8 cellular contexts compared by ENCODE assay signal in the genomic region with DNA sequence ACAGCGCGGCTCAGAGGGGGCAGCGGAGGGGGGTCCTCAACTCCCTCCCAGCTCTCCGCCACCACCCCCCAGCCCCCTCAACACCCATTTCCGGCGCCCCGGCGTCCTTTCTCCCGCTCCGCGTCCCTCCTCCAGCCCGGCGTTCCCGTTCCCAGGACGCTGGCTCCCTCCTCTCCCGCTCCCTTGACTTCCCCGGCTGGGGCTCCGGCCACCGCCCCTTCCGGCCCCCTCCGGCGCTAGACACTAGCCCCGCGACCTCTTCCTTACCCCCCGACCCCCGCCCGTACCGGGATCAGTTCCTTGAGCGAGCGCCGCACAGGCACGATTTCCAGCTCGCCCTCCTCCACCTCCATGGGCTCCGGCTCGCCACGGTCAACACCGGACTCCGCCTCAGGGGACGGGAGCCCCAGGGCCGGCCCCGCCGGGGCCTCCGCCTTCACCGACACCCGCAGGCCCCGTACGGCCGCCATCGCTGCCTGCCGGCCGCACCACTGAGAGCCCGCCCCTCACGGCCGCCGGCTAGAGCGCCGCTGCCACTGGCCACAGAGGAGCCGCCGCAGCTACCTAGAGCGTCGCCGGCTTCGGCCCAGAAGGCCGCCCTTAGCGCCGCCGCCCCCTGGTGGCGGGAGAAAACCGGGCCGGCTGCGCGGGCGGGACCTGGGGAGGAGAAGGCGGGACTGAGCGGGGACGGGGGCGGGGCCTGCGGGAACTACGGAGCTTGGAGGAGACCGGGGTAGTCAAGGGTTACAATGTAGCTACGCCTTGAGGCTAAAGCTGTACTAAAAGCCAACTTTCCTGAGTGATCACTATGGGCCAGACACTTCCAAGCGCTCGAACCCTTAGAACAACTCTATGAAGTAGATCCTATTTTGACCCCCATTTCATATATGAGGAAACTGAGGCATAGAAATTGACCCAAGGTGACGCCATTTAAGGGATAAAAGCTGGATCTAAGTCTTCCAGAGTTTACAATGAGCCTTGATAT. TPM values are rescaled to one million over a fixed set of nuclear protein-coding genes. Genes with fewer than 3 reads are reported as not detected.
DNase-seq lines count a peak whose midpoint lies in the region; ATAC-seq and TF ChIP-seq lines count a peak whose summit lies in the region.

A gene with protein sequence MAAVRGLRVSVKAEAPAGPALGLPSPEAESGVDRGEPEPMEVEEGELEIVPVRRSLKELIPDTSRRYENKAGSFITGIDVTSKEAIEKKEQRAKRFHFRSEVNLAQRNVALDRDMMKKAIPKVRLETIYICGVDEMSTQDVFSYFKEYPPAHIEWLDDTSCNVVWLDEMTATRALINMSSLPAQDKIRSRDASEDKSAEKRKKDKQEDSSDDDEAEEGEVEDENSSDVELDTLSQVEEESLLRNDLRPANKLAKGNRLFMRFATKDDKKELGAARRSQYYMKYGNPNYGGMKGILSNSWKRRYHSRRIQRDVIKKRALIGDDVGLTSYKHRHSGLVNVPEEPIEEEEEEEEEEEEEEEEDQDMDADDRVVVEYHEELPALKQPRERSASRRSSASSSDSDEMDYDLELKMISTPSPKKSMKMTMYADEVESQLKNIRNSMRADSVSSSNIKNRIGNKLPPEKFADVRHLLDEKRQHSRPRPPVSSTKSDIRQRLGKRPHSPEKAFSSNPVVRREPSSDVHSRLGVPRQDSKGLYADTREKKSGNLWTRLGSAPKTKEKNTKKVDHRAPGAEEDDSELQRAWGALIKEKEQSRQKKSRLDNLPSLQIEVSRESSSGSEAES (minus strand): TSS at position 493 of the 985 bp plus-strand sequence. CDS start 23 bp downstream, at position 470.

- H2BK15ac ChIP-seq in IMR-90 (ENCODE audit: low read depth, low read length), result no peak within 1 kb of the TSS

- 0% methylated on average over 30 of the region's 84 CpGs; no CpG with 5 or more reads in 1 of the 2 experiments for WGBS in IMR-90 (ENCODE audit: extremely low coverage in 2 of 2, insufficient read length in 1 of 2), 2 experiments

- no peaks in the 10 kb centered on the region for H3K9me3 ChIP-seq in IMR-90 (ENCODE audit: control insufficient read depth, insufficient read depth, low read length)

- in situ Hi-C loops in IMR-90 (cut with MboI; ENCODE audit: low sequenced_read_pairs), result no loop called here

- TF ChIP-seq POLR2A in IMR-90 (IDR thresholded peaks at IDR 0.05; ENCODE audit: low read depth, low read length), result peak; percentile 95

- H2AK5ac ChIP-seq in IMR-90 (ENCODE audit: low read depth, low read length), result peak within 1 kb of the TSS; percentile 79

- TF ChIP-seq RAD21 in IMR-90 (IDR thresholded peaks at IDR 0.05; ENCODE audit: low read length), result peak; percentile 36

- H4K5ac ChIP-seq in IMR-90 (ENCODE audit: low read depth, low read length), result peak within 1 kb of the TSS; percentile 39; the same call in 1 of the 2 replicates

- H3K14ac ChIP-seq in IMR-90 (replicated peaks; ENCODE audit: low read depth, low read length), result peak within 1 kb of the TSS; percentile 87

- ATAC-seq in GM21528 (IDR thresholded peaks at IDR 0.05; ENCODE audit: low FRiP score, unreplicated experiment), result peak; percentile 89
- peak; percentile 100 for ATAC-seq in IMR-90 (ENCODE audit: low read depth)

- intact Hi-C loops in IMR-90 (cut with micrococcal nuclease), result loop anchor here (1.0 to 2.0 kb wide), 2 partner anchors 47 to 109 kb away; partner anchors contain the start of gene CAMKK1

- peak within 1 kb of the TSS; percentile 98 for H2AFZ ChIP-seq in IMR-90 (replicated peaks; ENCODE audit: low read length, poor library complexity)

- peak within 1 kb of the TSS; percentile 62; the same call in 1 of the 2 replicates for H3K18ac ChIP-seq in IMR-90 (ENCODE audit: low read depth, low read length)

- H4K8ac ChIP-seq in IMR-90 (ENCODE audit: low read depth in 2 of 2, low read length in 2 of 2), result peak within 1 kb of the TSS; percentile 61 to 87; a peak in 3 of 4 replicates

- peak within 1 kb of the TSS; percentile 35 for H2AK9ac ChIP-seq in IMR-90 (replicated peaks; ENCODE audit: low read depth, low read length, poor library complexity)

- peak within 1 kb of the TSS; percentile 90 for H3K4ac ChIP-seq in IMR-90 (ENCODE audit: low read depth, low read length)

- peak within 1 kb of the TSS; percentile 97 for H3K4me2 ChIP-seq in IMR-90 (ENCODE audit: low read depth, low read length)

- POLR2A ChIA-PET in IMR-90 (lab: Charles Lee; ENCODE audit: unreplicated experiment), result interaction anchor here (0.7 kb wide), 2 partner anchors 71 to 110 kb away, joined by 3 read pairs; no protein-coding TSS in a partner anchor

- peak; percentile 98 for TF ChIP-seq CTCF in IMR-90 (conservative IDR thresholded peaks at IDR 0.05; ENCODE audit: low read depth, low read length)

- CTCF ChIA-PET in IMR-90 (lab: Yijun Ruan, JAX), result interaction anchor here (0.5 to 3.2 kb wide), 17 partner anchors 10 to 172 kb away, joined by 3 to 18 read pairs (median 4); no protein-coding TSS in a partner anchor

- peaks cover 13% of the 10 kb centered on the region for H3K36me3 ChIP-seq in IMR-90 (ENCODE audit: control insufficient read depth, insufficient read depth, low read length)

- no peak within 1 kb of the TSS for H2BK20ac ChIP-seq in IMR-90 (ENCODE audit: low read depth, low read length)

- H3K56ac ChIP-seq in IMR-90 (ENCODE audit: extremely low read depth, insufficient read depth, low read length), result peak within 1 kb of the TSS; percentile 91

- peak within 1 kb of the TSS; percentile 41 for H3K23ac ChIP-seq in IMR-90 (ENCODE audit: low read depth, low read length)

- H2BK120ac ChIP-seq in IMR-90 (ENCODE audit: low read depth, low read length), result peak within 1 kb of the TSS; percentile 71; the same call in 1 of the 2 replicates

- peaks cover 6% of the 10 kb centered on the region for H3K27me3 ChIP-seq in IMR-90 (ENCODE audit: control insufficient read depth, insufficient read depth, low read length)

- peaks cover 9% of the 10 kb centered on the region; the same call in 1 of the 2 replicates for H3K9me1 ChIP-seq in IMR-90 (ENCODE audit: insufficient read depth, low read length)

- DNase-seq in DMS53 (lab: John Stamatoyannopoulos, UW) (peak; percentile 94), IMR-90 (peak; percentile 91), OCI-M1 (lab: John Stamatoyannopoulos, UW) (peak; percentile 97), activated T-cell treated with anti-CD3 and anti-CD28 coated beads for 4 hours (peak; percentile 87), epithelial cell of prostate (ENCODE audit: low read depth, low spot score) (peak; percentile 59), mucosa of gallbladder (ENCODE audit: low spot score) (peak; percentile 88)
- peak; percentile 73 to 77 for DNase-seq in stimulated activated CD8-positive, alpha-beta memory T cell treated with anti-CD3 and anti-CD28 coated beads, Interleukin-4, amount 100 ng/mL, for 4 hours (ENCODE audit: low read depth in 2 of 2, low spot score in 1 of 2)

- peaks cover 3% of the 10 kb centered on the region for H3K4me1 ChIP-seq in IMR-90 (ENCODE audit: control insufficient read depth, insufficient read depth, low read length)

- peak within 1 kb of the TSS; percentile 95 for H3K27ac ChIP-seq in IMR-90 (ENCODE audit: insufficient read depth, low read length)
- peak within 1 kb of the TSS; percentile 60 for H3K27ac ChIP-seq in epithelial cell of prostate

- dilution Hi-C loops in IMR-90 (cut with HindIII; ENCODE audit: low sequenced_read_pairs, unreplicated experiment), result no loop called here

- H3K4me3 ChIP-seq in IMR-90 (ENCODE audit: insufficient read depth, low read depth, low read length), result peak within 1 kb of the TSS; percentile 88

- H2BK5ac ChIP-seq in IMR-90 (ENCODE audit: low read depth, low read length, poor library complexity, severe bottlenecking), result peak within 1 kb of the TSS; percentile 84

- H4K91ac ChIP-seq in IMR-90 (ENCODE audit: insufficient read depth, low read depth, low read length), result peak within 1 kb of the TSS; percentile 63

- H3K79me1 ChIP-seq in IMR-90 (ENCODE audit: low read depth in 1 of 2, low read length in 2 of 2), result peaks cover 20 to 32% of the 10 kb centered on the region in 2 experiments

- no TSS peak for BruUV-seq in IMR-90 (replicated peaks; lab: Mats Ljungman, UMichigan)

- peak within 1 kb of the TSS; percentile 95 for H3K9ac ChIP-seq in IMR-90 (ENCODE audit: low read depth, low read length)

- H4K20me1 ChIP-seq in IMR-90 (ENCODE audit: insufficient read depth, low read length), result peaks cover 13% of the 10 kb centered on the region; the same call in 1 of the 2 replicates

TF ChIP-seq in IMR-90, 13 proteins besides CTCF, POLR2A, EP300 and RAD21:
- 0 out of 2 replicates have a peak, but pooled peaks have one; percentile 12 for TF ChIP-seq BHLHE40 (IDR thresholded peaks at IDR 0.05; ENCODE audit: low read depth, low read length)
- no peak for TF ChIP-seq FOS (IDR thresholded peaks at IDR 0.05; ENCODE audit: low read depth, low read length)
- TF ChIP-seq ELK1 (IDR thresholded peaks at IDR 0.05; ENCODE audit: borderline replicate concordance, low read depth, low read length), result no peak
- peak; percentile 48; the same call in 1 of the 2 replicates for TF ChIP-seq SMC3 (IDR thresholded peaks at IDR 0.05; ENCODE audit: low read depth, low read length)
- peak; percentile 96 for TF ChIP-seq MAZ (IDR thresholded peaks at IDR 0.05; ENCODE audit: borderline replicate concordance, low read depth, low read length)
- TF ChIP-seq NFE2L2 (IDR thresholded peaks at IDR 0.05; ENCODE audit: low read depth, low read length), result no peak
- peak; percentile 6; the same call in 1 of the 2 replicates for TF ChIP-seq MXI1 (IDR thresholded peaks at IDR 0.05; ENCODE audit: borderline replicate concordance, low read depth, low read length)

RNA-seq across cellular contexts. Expression of the gene that starts here (rescaled TPM):
- total RNA-seq in IMR-90 (2012; rRNA removed) (10.8 and 15.6 TPM in 2 replicates), mucosa of gallbladder (39.0 TPM)
- 13.5 and 21.0 TPM in 2 replicates for polyA plus RNA-seq in IMR-90 (2012; rRNA removed)
- polyA plus RNA-seq in IMR-90 (2012; cell fraction: cytosol; rRNA removed), result 2.5 and 4.0 TPM in 2 replicates
- 10.1 and 46.4 TPM in 2 replicates for polyA plus RNA-seq in IMR-90 (2012; cell fraction: nucleus; rRNA removed; ENCODE audit: low replicate concordance)

Comparison
In these comparisons a context has a peak if more than half of its experiments do, and no peak if none do; other contexts are left out.
1. Peak in every context shown above with its lines: DNase-seq, ATAC-seq, H3K4me3 ChIP-seq and H3K27ac ChIP-seq.